In the genomic region with DNA sequence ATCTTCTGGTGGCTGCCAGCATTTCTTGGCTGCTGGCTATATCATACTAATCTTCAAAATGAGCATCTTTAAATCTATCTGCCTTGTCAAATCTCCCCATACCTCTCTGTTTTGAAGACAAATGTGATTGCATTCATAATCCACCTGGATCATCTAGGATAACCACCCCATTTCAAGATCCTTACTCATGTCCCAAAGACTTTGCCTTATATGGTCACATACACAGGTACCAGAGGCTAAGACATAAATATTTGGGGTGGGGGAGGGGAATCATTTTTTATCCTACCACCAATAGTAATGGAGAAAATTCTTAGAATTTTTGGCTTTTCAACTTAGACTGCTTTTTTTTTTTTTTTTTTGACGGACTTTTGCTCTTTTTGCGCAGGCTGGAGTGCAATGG, we compare ENCODE assay signal across 19 cellular contexts.
DNase-seq lines count a peak whose midpoint lies in the region; ATAC-seq, FAIRE-seq and TF ChIP-seq lines count a peak whose summit lies in the region.
"Had no signal": no experiment of that assay in that cellular context is flagged by ENCODE, and none has a peak within 500 bp of the region (broad histone marks: within the 10 kb centered on the region; RNA-seq: fewer than 3 reads in every experiment).

No MANE protein-coding gene starts in this region.

- H3K4me3 Mint-ChIP-seq in endodermal cell, result no peak overlapping the region
- no peak overlapping the region for H3K4me3 Mint-ChIP-seq in stimulated activated naive CD8-positive, alpha-beta T cell treated with anti-CD3 and anti-CD28 coated beads, Interleukin-15, amount 100 ng/mL, for 72 hours
- H3K4me3 Mint-ChIP-seq: B cell; CD8-positive, alpha-beta T cell had no signal

- H3K27me3 Mint-ChIP-seq in endodermal cell (ENCODE audit: insufficient read depth), result no peaks in the 10 kb centered on the region
- H3K27me3 Mint-ChIP-seq in stimulated activated naive CD8-positive, alpha-beta T cell treated with anti-CD3 and anti-CD28 coated beads, Interleukin-15, amount 100 ng/mL, for 72 hours, result no peaks in the 10 kb centered on the region
- H3K27me3 Mint-ChIP-seq: B cell had no signal

- WGBS in HepG2 (ENCODE audit: low lambda C conversion rate), result 57% methylated on average over 2 of the region's 2 CpGs
- WGBS in right lobe of liver (ENCODE audit: insufficient coverage, low coverage, low lambda C conversion rate, missing lambda C conversion rate), result 82% methylated on average over 2 of the region's 2 CpGs
- 78% methylated on average over 2 of the region's 2 CpGs; no CpG with 5 or more reads in 1 of the 2 experiments for WGBS in endodermal cell (ENCODE audit: insufficient coverage in 1 of 2, insufficient read length in 1 of 2), 2 experiments
- no CpG with 5 or more reads among the region's 2 CpGs for WGBS in neuronal stem cell (ENCODE audit: extremely low coverage in 2 of 2, insufficient read length in 2 of 2, insufficient replicate concordance in 1 of 2), 2 donors

- DNase-seq in HepG2 (ENCODE audit: low spot score) (no peak), right lobe of liver (no peak), SK-N-DZ (ENCODE audit: low spot score) (peak; percentile 13), endodermal cell (no peak), neuronal stem cell (ENCODE audit: low spot score) (no peak)
- no peak for DNase-seq in stimulated activated naive CD8-positive, alpha-beta T cell treated with anti-CD3 and anti-CD28 coated beads, Interleukin-15, amount 100 ng/mL, for 72 hours
- DNase-seq: Calu3; CD8-positive, alpha-beta T cell; GM23248; HCEC 1CT; IMR-90 had no signal

- H3K27ac ChIP-seq in HepG2 (ENCODE audit: extremely low read length, insufficient read depth, low read length), result no peak overlapping the region
- H3K27ac ChIP-seq in right lobe of liver, result no peak overlapping the region
- H3K27ac ChIP-seq in endodermal cell (ENCODE audit: low read depth, low read length), result no peak overlapping the region
- H3K27ac ChIP-seq in neuronal stem cell (replicated peaks; ENCODE audit: low read length), result no peak overlapping the region
- H3K27ac ChIP-seq: BLaER1 treated with 17β-estradiol and CSF1 and Interleukin-3, amounts not matched to agents 10 nM and 100 nM; GM23248; HL-60 had no signal

- H3K14ac ChIP-seq in neuronal stem cell (ENCODE audit: low read length), result no peak overlapping the region

- peaks cover 33% of the 10 kb centered on the region for H3K4me1 ChIP-seq in HepG2 (ENCODE audit: insufficient read depth, low read length)
- no peaks in the 10 kb centered on the region for H3K4me1 ChIP-seq in right lobe of liver
- H3K4me1 ChIP-seq in endodermal cell (ENCODE audit: control insufficient read depth, insufficient read depth, low read length), result peaks cover 9% of the 10 kb centered on the region
- H3K4me1 ChIP-seq in neuronal stem cell (ENCODE audit: control insufficient read depth in 2 of 2, insufficient read depth in 1 of 2, low read depth in 1 of 2, low read length in 2 of 2), result no peaks in the 10 kb centered on the region
- H3K4me1 ChIP-seq: BLaER1 treated with 17β-estradiol and CSF1 and Interleukin-3, amounts not matched to agents 10 nM and 100 nM had no signal

- BruUV-seq in HepG2 (replicated peaks; lab: Mats Ljungman, UMichigan), result no TSS peak

- no peaks in the 10 kb centered on the region for H3K79me1 ChIP-seq in neuronal stem cell (ENCODE audit: low read depth, low read length)

- no peak for FAIRE-seq in HepG2 (lab: Jason Lieb, UNC)
- FAIRE-seq: G401.6, GM12891, GM19239, H54, K562 had no signal

- H3K9ac ChIP-seq in HepG2 (ENCODE audit: insufficient read depth, low read depth, low read length) (no peak overlapping the region), endodermal cell (ENCODE audit: extremely low read depth, low read length, poor library complexity, severe bottlenecking) (no peak overlapping the region), neuronal stem cell (ENCODE audit: low read depth, low read length, poor library complexity) (no peak overlapping the region)
- H3K9ac ChIP-seq: BLaER1 treated with 17β-estradiol and CSF1 and Interleukin-3, amounts not matched to agents 10 nM and 100 nM; GM23248 had no signal

- in situ Hi-C loops in HepG2 (cut with HindIII; ENCODE audit: extremely low pct_ligation_motif_present, low pct_unique_long_range_greater_than_20kb), result no loop called here

- H3K36me3 ChIP-seq in HepG2 (replicated peaks in 1 of 2; ENCODE audit: control insufficient read depth in 1 of 2, insufficient read depth in 2 of 2, low read length in 2 of 2) (no peaks in the 10 kb centered on the region), right lobe of liver (no peaks in the 10 kb centered on the region), endodermal cell (ENCODE audit: control insufficient read depth, insufficient read depth, low read length) (no peaks in the 10 kb centered on the region), neuronal stem cell (replicated peaks in 1 of 2; ENCODE audit: control insufficient read depth in 2 of 2, insufficient read depth in 2 of 2, low read length in 2 of 2) (no peaks in the 10 kb centered on the region)
- H3K36me3 ChIP-seq: BLaER1 treated with 17β-estradiol and CSF1 and Interleukin-3, amounts not matched to agents 10 nM and 100 nM had no signal

- no peaks in the 10 kb centered on the region for H4K20me1 ChIP-seq in HepG2 (ENCODE audit: insufficient read depth, low read length)
- H4K20me1 ChIP-seq: BLaER1 treated with 17β-estradiol and CSF1 and Interleukin-3, amounts not matched to agents 10 nM and 100 nM had no signal

- H3K4me3 ChIP-seq in HepG2 (replicated peaks in 1 of 3; ENCODE audit: insufficient read depth in 1 of 3, low read depth in 2 of 3, low read length in 3 of 3), result no peak overlapping the region
- H3K4me3 ChIP-seq in right lobe of liver, result no peak overlapping the region
- H3K4me3 ChIP-seq in endodermal cell (ENCODE audit: low read length), result peak overlapping the region; percentile 47
- H3K4me3 ChIP-seq in neuronal stem cell (ENCODE audit: low read length in 2 of 2), result no peak overlapping the region
- H3K4me3 ChIP-seq: BLaER1 treated with 17β-estradiol and CSF1 and Interleukin-3, amounts not matched to agents 10 nM and 100 nM; GM23248; K562 had no signal

- H3K27me3 ChIP-seq in HepG2 (ENCODE audit: control insufficient read depth in 1 of 2, insufficient read depth in 2 of 2, low read length in 2 of 2), result no peaks in the 10 kb centered on the region
- no peaks in the 10 kb centered on the region for H3K27me3 ChIP-seq in right lobe of liver
- H3K27me3 ChIP-seq in endodermal cell (ENCODE audit: control insufficient read depth, insufficient read depth, low read length, poor library complexity, severe bottlenecking), result no peaks in the 10 kb centered on the region
- no peaks in the 10 kb centered on the region for H3K27me3 ChIP-seq in neuronal stem cell (ENCODE audit: control insufficient read depth in 3 of 3, insufficient read depth in 3 of 3, low read depth in 1 of 3, low read length in 3 of 3)
- H3K27me3 ChIP-seq: BLaER1 treated with 17β-estradiol and CSF1 and Interleukin-3, amounts not matched to agents 10 nM and 100 nM had no signal

- H3K27ac Mint-ChIP-seq in endodermal cell, result no peak overlapping the region
- H3K27ac Mint-ChIP-seq in stimulated activated naive CD8-positive, alpha-beta T cell treated with anti-CD3 and anti-CD28 coated beads, Interleukin-15, amount 100 ng/mL, for 72 hours, result no peak overlapping the region
- H3K27ac Mint-ChIP-seq: B cell; CD8-positive, alpha-beta T cell had no signal

- H2BK5ac ChIP-seq in neuronal stem cell (ENCODE audit: low read length), result no peak overlapping the region

- H3K23ac ChIP-seq in neuronal stem cell (ENCODE audit: low read depth, low read length, poor library complexity), result no peak overlapping the region

- H3K79me2 ChIP-seq in HepG2 (ENCODE audit: insufficient read depth, low read length), result no peaks in the 10 kb centered on the region

- no peak for TF ChIP-seq RAD21 in HepG2 (CRISPR knock-in tag; IDR thresholded peaks at IDR 0.05)

- no peak for TF ChIP-seq POLR2A in HepG2 (IDR thresholded peaks at IDR 0.05; ENCODE audit: insufficient read depth in 1 of 2, low read depth in 2 of 2, low read length in 2 of 2)
- no peak for TF ChIP-seq POLR2A in right lobe of liver (IDR thresholded peaks at IDR 0.05)

- TF ChIP-seq EP300 in HepG2 (IDR thresholded peaks at IDR 0.05; ENCODE audit: low read depth in 2 of 2, low read length in 2 of 2) (no peak), HepG2 (CRISPR knock-in tag; IDR thresholded peaks at IDR 0.05; ENCODE audit: borderline replicate concordance) (no peak)

- H4K8ac ChIP-seq in neuronal stem cell (ENCODE audit: low read depth, low read length), result no peak overlapping the region

- H3K9me3 ChIP-seq in HepG2 (ENCODE audit: low read length) (no peaks in the 10 kb centered on the region), right lobe of liver (no peaks in the 10 kb centered on the region), endodermal cell (ENCODE audit: control insufficient read depth, low read length) (peaks cover 9% of the 10 kb centered on the region), neuronal stem cell (replicated peaks in 1 of 2; ENCODE audit: control insufficient read depth in 2 of 2, insufficient read depth in 1 of 2, low read depth in 1 of 2, low read length in 2 of 2) (no peaks in the 10 kb centered on the region)
- H3K9me3 ChIP-seq: BLaER1 treated with 17β-estradiol and CSF1 and Interleukin-3, amounts not matched to agents 10 nM and 100 nM had no signal

- no peak for TF ChIP-seq CTCF in HepG2 (CRISPR knock-in tag; IDR thresholded peaks at IDR 0.05)
- TF ChIP-seq CTCF in right lobe of liver (IDR thresholded peaks at IDR 0.05), result no peak
- TF ChIP-seq CTCF in endodermal cell (conservative IDR thresholded peaks at IDR 0.05), result no peak

- peaks cover 3% of the 10 kb centered on the region for H3K36me3 Mint-ChIP-seq in endodermal cell (ENCODE audit: low read depth)
- H3K36me3 Mint-ChIP-seq: CD8-positive, alpha-beta T cell had no signal

- no peak overlapping the region for H4K91ac ChIP-seq in neuronal stem cell (ENCODE audit: low read depth, low read length, poor library complexity)

- POLR2A ChIA-PET in HepG2 (lab: Yijun Ruan, JAX), result no interaction called here

- no peak overlapping the region for H2BK120ac ChIP-seq in neuronal stem cell (ENCODE audit: low read depth, low read length)

- no peak overlapping the region for H2BK15ac ChIP-seq in neuronal stem cell (ENCODE audit: low read length)

- H3K4me2 ChIP-seq in HepG2 (ENCODE audit: low read depth, low read length) (no peak overlapping the region), neuronal stem cell (ENCODE audit: insufficient read depth, low read length, poor library complexity, severe bottlenecking) (no peak overlapping the region)
- H3K4me2 ChIP-seq: BLaER1 treated with 17β-estradiol and CSF1 and Interleukin-3, amounts not matched to agents 10 nM and 100 nM had no signal

- H3K18ac ChIP-seq in neuronal stem cell (ENCODE audit: low read length), result no peak overlapping the region

- no peak overlapping the region for H2AFZ ChIP-seq in HepG2 (ENCODE audit: low read length)
- H2AFZ ChIP-seq in neuronal stem cell (ENCODE audit: low read length), result no peak overlapping the region
- H2AFZ ChIP-seq: GM23248 had no signal

- H2AK5ac ChIP-seq in neuronal stem cell (ENCODE audit: low read depth, low read length), result no peak overlapping the region

- no peak for ATAC-seq in HepG2
- ATAC-seq in right lobe of liver, result no peak
- ATAC-seq in stimulated activated naive CD8-positive, alpha-beta T cell treated with anti-CD3 and anti-CD28 coated beads, Interleukin-15, amount 100 ng/mL, for 72 hours, result no peak
- ATAC-seq: CD8-positive, alpha-beta T cell; K562 had no signal

- H3K9me3 Mint-ChIP-seq in endodermal cell, result peaks cover 3% of the 10 kb centered on the region
- H3K9me3 Mint-ChIP-seq in stimulated activated naive CD8-positive, alpha-beta T cell treated with anti-CD3 and anti-CD28 coated beads, Interleukin-15, amount 100 ng/mL, for 72 hours, result no peaks in the 10 kb centered on the region
- H3K9me3 Mint-ChIP-seq: CD8-positive, alpha-beta T cell had no signal

- CTCF ChIA-PET in HepG2 (lab: Yijun Ruan, JAX; ENCODE audit: low intra/inter-chr PET ratio, low total read pairs), result no interaction called here

- no peak overlapping the region for H3K4ac ChIP-seq in neuronal stem cell (ENCODE audit: low read length)

- H2BK12ac ChIP-seq in neuronal stem cell (ENCODE audit: low read length), result no peak overlapping the region

- intact Hi-C loops in HepG2 (cut with micrococcal nuclease; ENCODE audit: unreplicated experiment) (no loop called here), right lobe of liver (cut with DNase I) (no loop called here)

- H3K4me1 Mint-ChIP-seq in endodermal cell, result peaks cover 17% of the 10 kb centered on the region
- H3K4me1 Mint-ChIP-seq in stimulated activated naive CD8-positive, alpha-beta T cell treated with anti-CD3 and anti-CD28 coated beads, Interleukin-15, amount 100 ng/mL, for 72 hours, result no peaks in the 10 kb centered on the region
- H3K4me1 Mint-ChIP-seq: B cell had no signal
